Comparison of ENCODE assay signal across 8 cellular contexts in the genomic region with DNA sequence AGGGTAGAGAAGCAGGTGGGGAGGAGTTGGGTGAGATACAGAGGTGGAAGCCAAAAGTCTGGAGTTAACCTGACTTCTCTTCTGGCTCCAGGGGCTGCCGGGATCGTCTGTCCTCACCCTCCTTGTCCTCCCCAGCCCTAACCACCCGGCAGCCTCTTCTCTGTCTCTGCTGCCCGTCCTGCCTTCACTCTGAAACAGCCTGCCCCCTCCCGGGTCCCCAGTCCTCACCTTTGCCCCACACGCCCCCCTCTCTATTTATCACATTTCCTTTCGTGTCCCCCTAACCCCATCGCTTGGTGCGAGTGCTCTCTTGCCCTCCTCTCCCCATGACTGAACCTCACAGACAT. TPM values are rescaled to one million over a fixed set of nuclear protein-coding genes. Genes with fewer than 3 reads are reported as not detected.
DNase-seq lines count a peak whose midpoint lies in the region; ATAC-seq and TF ChIP-seq lines count a peak whose summit lies in the region.

No MANE protein-coding gene starts in this region.

- H3K27ac Mint-ChIP-seq in CD4-positive, alpha-beta T cell, result peak overlapping the region; percentile 7
- H3K27ac Mint-ChIP-seq in T-helper 17 cell (peak overlapping the region; percentile 63), osteocyte (ENCODE audit: unreplicated experiment) (peak overlapping the region; percentile 68)

- no peaks in the 10 kb centered on the region for H3K9me3 Mint-ChIP-seq in CD4-positive, alpha-beta T cell
- H3K9me3 Mint-ChIP-seq in osteocyte (ENCODE audit: unreplicated experiment), result no peaks in the 10 kb centered on the region

- peaks cover 43% of the 10 kb centered on the region for H3K36me3 Mint-ChIP-seq in CD4-positive, alpha-beta T cell (ENCODE audit: low read depth)
- peaks cover 2% of the 10 kb centered on the region for H3K36me3 Mint-ChIP-seq in T-helper 17 cell (ENCODE audit: low read depth)
- H3K36me3 Mint-ChIP-seq in osteocyte (ENCODE audit: unreplicated experiment), result peaks cover 14% of the 10 kb centered on the region

- TF ChIP-seq CTCF in CD4-positive, alpha-beta T cell (IDR thresholded peaks at IDR 0.05), result no peak
- TF ChIP-seq CTCF in fibroblast of mammary gland (conservative IDR thresholded peaks at IDR 0.05; ENCODE audit: control insufficient read depth, insufficient read depth, low read depth, low read length) (no peak), osteocyte (IDR thresholded peaks at IDR 0.05) (no peak)

- H3K27ac ChIP-seq in CD4-positive, alpha-beta T cell (ENCODE audit: low read depth, low read length), result no peak overlapping the region

- intact Hi-C loops in CD4-positive, alpha-beta T cell (cut with DNase I, micrococcal nuclease), result no loop called here

- H3K9me3 ChIP-seq in CD4-positive, alpha-beta T cell (ENCODE audit: control insufficient read depth, low read length), result no peaks in the 10 kb centered on the region
- H3K9me3 ChIP-seq in T-helper 17 cell (ENCODE audit: control insufficient read depth, low read length, poor library complexity, severe bottlenecking), result no peaks in the 10 kb centered on the region

- H3K27me3 Mint-ChIP-seq in CD4-positive, alpha-beta T cell, result peaks cover 52% of the 10 kb centered on the region
- H3K27me3 Mint-ChIP-seq in T-helper 17 cell, result peaks cover 58% of the 10 kb centered on the region
- H3K27me3 Mint-ChIP-seq in osteocyte (ENCODE audit: unreplicated experiment), result peaks cover 14% of the 10 kb centered on the region

- H3K4me3 Mint-ChIP-seq in CD4-positive, alpha-beta T cell, result peak overlapping the region; percentile 80
- H3K4me3 Mint-ChIP-seq in T-helper 17 cell (peak overlapping the region; percentile 89), osteocyte (ENCODE audit: unreplicated experiment) (peak overlapping the region; percentile 88)

- DNase-seq in CD4-positive, alpha-beta T cell, result no peak
- DNase-seq in T-helper 17 cell (no peak), fibroblast of mammary gland (ENCODE audit: low read depth) (no peak), osteocyte (ENCODE audit: extremely low spot score, unreplicated experiment) (no peak), cerebellar cortex (ENCODE audit: low spot score) (no peak), kidney glomerular epithelial cell (lab: John Stamatoyannopoulos, UW) (no peak)

- H3K4me1 Mint-ChIP-seq in CD4-positive, alpha-beta T cell (ENCODE audit: low read depth), result peaks cover 36% of the 10 kb centered on the region
- H3K4me1 Mint-ChIP-seq in T-helper 17 cell, result peaks cover 32% of the 10 kb centered on the region
- peaks cover 25% of the 10 kb centered on the region for H3K4me1 Mint-ChIP-seq in osteocyte (ENCODE audit: unreplicated experiment)

- no peaks in the 10 kb centered on the region for H3K27me3 ChIP-seq in CD4-positive, alpha-beta T cell (ENCODE audit: control insufficient read depth, insufficient read depth, low read length)

- CTCF ChIA-PET in CD4-positive, alpha-beta T cell (lab: Charles Lee), result no interaction called here

- peak overlapping the region; percentile 55 for H3K4me3 ChIP-seq in fibroblast of mammary gland (ENCODE audit: control insufficient read depth, low read depth, low read length)

- POLR2A ChIA-PET in CD4-positive, alpha-beta T cell (lab: Charles Lee), result no interaction called here

- ATAC-seq in CD4-positive, alpha-beta T cell (ENCODE audit: poor library complexity), result no peak
- no peak for ATAC-seq in T-helper 17 cell
- no peak for ATAC-seq in GM21423 (IDR thresholded peaks at IDR 0.05; ENCODE audit: unreplicated experiment)
- no peak for ATAC-seq in GM19467 (IDR thresholded peaks at IDR 0.05; ENCODE audit: unreplicated experiment)

RNA-seq across cellular contexts. Expression of a gene that starts 5.7 kb away (rescaled TPM):
- 10 to 100 TPM; 27.1 to 28.6 TPM for total RNA-seq in CD4-positive, alpha-beta T cell
- total RNA-seq in T-helper 17 cell (10 to 100 TPM; 27.9 to 28.2 TPM), osteocyte (56.6 and 58.8 TPM in 2 replicates)

RNA-seq across cellular contexts. Expression of a gene that starts 9.5 kb away (rescaled TPM):
- 10 to 100 TPM in 1 of 2 experiments, 1 to 10 TPM in 1; 8.6 to 10.5 TPM for total RNA-seq in CD4-positive, alpha-beta T cell
- total RNA-seq in T-helper 17 cell, result 10 to 100 TPM in 1 of 2 donors, 1 to 10 TPM in 1; 7.6 to 11.9 TPM
- total RNA-seq in osteocyte, result 2.4 and 3.5 TPM in 2 replicates

RNA-seq across cellular contexts. Expression of a gene that starts 13.3 kb away (rescaled TPM):
- 1 to 10 TPM; 8.6 to 9.6 TPM for total RNA-seq in CD4-positive, alpha-beta T cell
- total RNA-seq in T-helper 17 cell, result 10 to 100 TPM; 22.4 to 25.8 TPM
- 201 and 209 TPM in 2 replicates for total RNA-seq in osteocyte

RNA-seq across cellular contexts. Expression of a gene that starts 13.5 kb away (rescaled TPM):
- total RNA-seq in CD4-positive, alpha-beta T cell, result 10 to 100 TPM; 42.9 to 45.0 TPM
- 10 to 100 TPM; 51.0 to 64.4 TPM for total RNA-seq in T-helper 17 cell
- total RNA-seq in osteocyte, result 53.1 and 58.3 TPM in 2 replicates

RNA-seq across cellular contexts. Expression of a gene that starts 21.7 kb away (rescaled TPM):
- 1 to 10 TPM; 2.8 to 3.0 TPM for total RNA-seq in CD4-positive, alpha-beta T cell
- total RNA-seq in T-helper 17 cell, result under 1 TPM; 0.52 to 0.89 TPM
- 2.7 and 3.3 TPM in 2 replicates for total RNA-seq in osteocyte

Comparison
In these comparisons a context has a peak if more than half of its experiments do, and no peak if none do; other contexts are left out.
1. H3K27ac Mint-ChIP-seq: peak in every context shown above with its lines; median percentile 68 in osteocyte; 63 in T-helper 17 cell; 7 in CD4-positive, alpha-beta T cell.